ENCODE assay signal across 18 cellular contexts in the genomic region with DNA sequence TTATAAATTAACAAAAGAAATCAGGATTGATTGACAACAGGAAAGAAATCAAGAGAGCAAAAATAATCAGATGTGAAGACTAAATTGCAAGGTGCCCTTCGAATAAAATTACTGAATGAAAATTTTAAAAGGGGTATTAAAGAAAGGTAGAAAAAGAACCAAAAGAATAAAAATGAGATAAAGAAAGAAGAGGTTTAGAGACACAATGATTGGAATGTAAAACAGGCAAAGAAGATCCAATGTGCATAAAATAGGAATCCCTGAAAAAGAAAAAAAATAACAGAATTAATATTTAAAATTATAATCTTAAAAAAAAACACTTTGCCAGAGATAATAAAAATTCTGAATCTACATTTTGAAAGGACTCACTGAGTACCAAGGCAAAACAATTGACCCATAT.
DNase-seq lines count a peak whose midpoint lies in the region; ATAC-seq and TF ChIP-seq lines count a peak whose summit lies in the region.
"Had no signal": no experiment of that assay in that cellular context is flagged by ENCODE, and none has a peak within 500 bp of the region (broad histone marks: within the 10 kb centered on the region; RNA-seq: fewer than 3 reads in every experiment).

No MANE protein-coding gene starts in this region.

- no peaks in the 10 kb centered on the region for H3K27me3 Mint-ChIP-seq in activated B cell treated with CpG ODN at 0.5 μM for 24 hours
- no peaks in the 10 kb centered on the region for H3K27me3 Mint-ChIP-seq in endothelial cell (ENCODE audit: unreplicated experiment)

- intact Hi-C loops in activated B cell treated with CpG ODN at 0.5 μM for 24 hours (cut with micrococcal nuclease), result loop anchor here (5.0 kb wide), 5 partner anchors 246 to 1291 kb away; partner anchors contain the start of genes ARSB, HOMER1, JMY and WDR41

- POLR2A ChIA-PET in HEK293 (lab: Yijun Ruan, JAX) (no interaction called here), activated B cell treated with CpG ODN at 0.5 μM for 24 hours (lab: Charles Lee) (interaction anchor here (1.1 kb wide), 1 partner anchor 139 kb away, joined by 10 read pairs; the partner anchor contains the start of gene SCAMP1)

- H3K36me3 Mint-ChIP-seq in activated B cell treated with CpG ODN at 0.5 μM for 24 hours (ENCODE audit: low read depth), result peaks cover 21% of the 10 kb centered on the region
- peaks cover 20% of the 10 kb centered on the region for H3K36me3 Mint-ChIP-seq in endothelial cell (ENCODE audit: low read depth, unreplicated experiment)

- H3K27ac Mint-ChIP-seq in activated B cell treated with CpG ODN at 0.5 μM for 24 hours (peak overlapping the region; percentile 54), endothelial cell (ENCODE audit: unreplicated experiment) (no peak overlapping the region)
- H3K27ac Mint-ChIP-seq: CD8-positive, alpha-beta T cell had no signal

- no peak for ATAC-seq in activated B cell treated with CpG ODN at 0.5 μM for 24 hours (ENCODE audit: low read depth)
- ATAC-seq in GM21390 (IDR thresholded peaks at IDR 0.05; ENCODE audit: unreplicated experiment), result no peak
- ATAC-seq in GM18858 (IDR thresholded peaks at IDR 0.05; ENCODE audit: unreplicated experiment), result no peak
- ATAC-seq: CD8-positive, alpha-beta T cell had no signal

- TF ChIP-seq CTCF in HEK293 (tag by site-specific recombination; IDR thresholded peaks at IDR 0.05) (no peak), activated B cell treated with CpG ODN at 0.5 μM for 24 hours (IDR thresholded peaks at IDR 0.05) (no peak), endothelial cell (IDR thresholded peaks at IDR 0.05; ENCODE audit: unreplicated experiment) (no peak), GM10266 (IDR thresholded peaks at IDR 0.05; ENCODE audit: control insufficient read depth, insufficient read depth, low read depth, missing control alignments) (no peak)

- H3K4me3 Mint-ChIP-seq in activated B cell treated with CpG ODN at 0.5 μM for 24 hours, result no peak overlapping the region
- peak overlapping the region; percentile 38 for H3K4me3 Mint-ChIP-seq in endothelial cell (ENCODE audit: unreplicated experiment)
- H3K4me3 Mint-ChIP-seq: CD8-positive, alpha-beta T cell had no signal

- no peak overlapping the region for H3K27ac ChIP-seq in HEK293 (ENCODE audit: extremely low read depth, low read depth, low read length)
- H3K27ac ChIP-seq: RWPE1, SK-N-MC had no signal

- H3K4me3 ChIP-seq in HEK293 (ENCODE audit: low read depth, low read length), result no peak overlapping the region
- H3K4me3 ChIP-seq: SK-N-MC had no signal

- H3K9me3 ChIP-seq in HEK293 (ENCODE audit: control insufficient read depth, insufficient read depth, low read depth, low read length), result no peaks in the 10 kb centered on the region

- H3K36me3 ChIP-seq in HEK293 (ENCODE audit: control insufficient read depth in 2 of 2, insufficient read depth in 1 of 2, low read length in 2 of 2), result peaks cover 0 to 15% of the 10 kb centered on the region in 2 experiments; a peak in 2 of 3 replicates

- no peaks in the 10 kb centered on the region for H3K4me1 ChIP-seq in HEK293 (ENCODE audit: control insufficient read depth, insufficient read depth, low read length)

- no peak for DNase-seq in activated B cell treated with CpG ODN at 0.5 μM for 24 hours
- DNase-seq in endothelial cell (ENCODE audit: low spot score), result no peak
- no peak for DNase-seq in GM10266 (ENCODE audit: extremely low spot score)
- DNase-seq in NCI-H82 treated with DMSO at 0.1 percent for 48 hours (lab: John Stamatoyannopoulos, UW; ENCODE audit: unreplicated experiment), result no peak
- DNase-seq: C1 segment of cervical spinal cord; CD8-positive, alpha-beta T cell; DND-41; NCI-H1092; NCI-H1436; NCI-H187 treated with DMSO at 0.1 percent for 48 hours; NCI-H2107; NCI-H446 treated with DMSO at 0.1 percent for 48 hours; SHP77 treated with DMSO at 0.1 percent for 48 hours had no signal

- H3K9me3 Mint-ChIP-seq in activated B cell treated with CpG ODN at 0.5 μM for 24 hours (no peaks in the 10 kb centered on the region), endothelial cell (ENCODE audit: unreplicated experiment) (no peaks in the 10 kb centered on the region)
- H3K9me3 Mint-ChIP-seq: CD8-positive, alpha-beta T cell had no signal

- H3K4me1 Mint-ChIP-seq in activated B cell treated with CpG ODN at 0.5 μM for 24 hours (peaks cover 18% of the 10 kb centered on the region), endothelial cell (ENCODE audit: unreplicated experiment) (no peaks in the 10 kb centered on the region)

- CTCF ChIA-PET in HEK293 (lab: Yijun Ruan, JAX) (interaction anchor here (0.6 kb wide), 1 partner anchor 589 kb away, joined by 5 read pairs; no protein-coding TSS in a partner anchor), activated B cell treated with CpG ODN at 0.5 μM for 24 hours (lab: Charles Lee) (interaction anchor here (0.7 to 1.5 kb wide), 3 partner anchors 14 to 55 kb away, joined by 4 to 22 read pairs (median 5); no protein-coding TSS in a partner anchor)

TF ChIP-seq in HEK293, 187 proteins besides CTCF, POLR2A, EP300 and RAD21:
- no peak for TF ChIP-seq KLF17 (tag by site-specific recombination; IDR thresholded peaks at IDR 0.05)
- peak; percentile 95 for TF ChIP-seq ZNF133 (tag by site-specific recombination; IDR thresholded peaks at IDR 0.05)
TF ChIP-seq in HEK293: peak in this region for 1.
